Comparison of ENCODE assay signal across 1 cellular context in the genomic region with DNA sequence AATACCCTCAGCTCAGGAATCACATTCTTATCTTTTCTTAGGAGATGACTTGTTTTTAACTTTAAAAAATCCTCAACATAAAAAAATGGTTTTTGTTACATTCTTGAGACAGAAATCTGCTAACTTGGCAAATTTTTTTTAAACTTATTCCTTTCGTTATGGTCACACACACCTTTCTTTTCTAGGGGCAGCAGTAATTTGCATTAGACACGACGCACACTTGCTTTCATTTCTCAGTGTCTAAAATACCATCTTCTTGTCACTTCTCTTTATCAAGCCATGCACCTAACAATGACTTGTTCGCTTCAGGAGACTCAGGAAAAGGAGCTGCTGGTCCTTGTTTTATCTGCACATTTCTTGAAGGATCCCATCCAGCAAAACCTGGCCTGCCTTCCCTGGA.
TF ChIP-seq lines count a peak whose summit lies in the region.

No MANE protein-coding gene starts in this region.

TF ChIP-seq in GM23338, 12 proteins besides CTCF, POLR2A, EP300 and RAD21 (continued from another document):
- TF ChIP-seq, protein P1, sequence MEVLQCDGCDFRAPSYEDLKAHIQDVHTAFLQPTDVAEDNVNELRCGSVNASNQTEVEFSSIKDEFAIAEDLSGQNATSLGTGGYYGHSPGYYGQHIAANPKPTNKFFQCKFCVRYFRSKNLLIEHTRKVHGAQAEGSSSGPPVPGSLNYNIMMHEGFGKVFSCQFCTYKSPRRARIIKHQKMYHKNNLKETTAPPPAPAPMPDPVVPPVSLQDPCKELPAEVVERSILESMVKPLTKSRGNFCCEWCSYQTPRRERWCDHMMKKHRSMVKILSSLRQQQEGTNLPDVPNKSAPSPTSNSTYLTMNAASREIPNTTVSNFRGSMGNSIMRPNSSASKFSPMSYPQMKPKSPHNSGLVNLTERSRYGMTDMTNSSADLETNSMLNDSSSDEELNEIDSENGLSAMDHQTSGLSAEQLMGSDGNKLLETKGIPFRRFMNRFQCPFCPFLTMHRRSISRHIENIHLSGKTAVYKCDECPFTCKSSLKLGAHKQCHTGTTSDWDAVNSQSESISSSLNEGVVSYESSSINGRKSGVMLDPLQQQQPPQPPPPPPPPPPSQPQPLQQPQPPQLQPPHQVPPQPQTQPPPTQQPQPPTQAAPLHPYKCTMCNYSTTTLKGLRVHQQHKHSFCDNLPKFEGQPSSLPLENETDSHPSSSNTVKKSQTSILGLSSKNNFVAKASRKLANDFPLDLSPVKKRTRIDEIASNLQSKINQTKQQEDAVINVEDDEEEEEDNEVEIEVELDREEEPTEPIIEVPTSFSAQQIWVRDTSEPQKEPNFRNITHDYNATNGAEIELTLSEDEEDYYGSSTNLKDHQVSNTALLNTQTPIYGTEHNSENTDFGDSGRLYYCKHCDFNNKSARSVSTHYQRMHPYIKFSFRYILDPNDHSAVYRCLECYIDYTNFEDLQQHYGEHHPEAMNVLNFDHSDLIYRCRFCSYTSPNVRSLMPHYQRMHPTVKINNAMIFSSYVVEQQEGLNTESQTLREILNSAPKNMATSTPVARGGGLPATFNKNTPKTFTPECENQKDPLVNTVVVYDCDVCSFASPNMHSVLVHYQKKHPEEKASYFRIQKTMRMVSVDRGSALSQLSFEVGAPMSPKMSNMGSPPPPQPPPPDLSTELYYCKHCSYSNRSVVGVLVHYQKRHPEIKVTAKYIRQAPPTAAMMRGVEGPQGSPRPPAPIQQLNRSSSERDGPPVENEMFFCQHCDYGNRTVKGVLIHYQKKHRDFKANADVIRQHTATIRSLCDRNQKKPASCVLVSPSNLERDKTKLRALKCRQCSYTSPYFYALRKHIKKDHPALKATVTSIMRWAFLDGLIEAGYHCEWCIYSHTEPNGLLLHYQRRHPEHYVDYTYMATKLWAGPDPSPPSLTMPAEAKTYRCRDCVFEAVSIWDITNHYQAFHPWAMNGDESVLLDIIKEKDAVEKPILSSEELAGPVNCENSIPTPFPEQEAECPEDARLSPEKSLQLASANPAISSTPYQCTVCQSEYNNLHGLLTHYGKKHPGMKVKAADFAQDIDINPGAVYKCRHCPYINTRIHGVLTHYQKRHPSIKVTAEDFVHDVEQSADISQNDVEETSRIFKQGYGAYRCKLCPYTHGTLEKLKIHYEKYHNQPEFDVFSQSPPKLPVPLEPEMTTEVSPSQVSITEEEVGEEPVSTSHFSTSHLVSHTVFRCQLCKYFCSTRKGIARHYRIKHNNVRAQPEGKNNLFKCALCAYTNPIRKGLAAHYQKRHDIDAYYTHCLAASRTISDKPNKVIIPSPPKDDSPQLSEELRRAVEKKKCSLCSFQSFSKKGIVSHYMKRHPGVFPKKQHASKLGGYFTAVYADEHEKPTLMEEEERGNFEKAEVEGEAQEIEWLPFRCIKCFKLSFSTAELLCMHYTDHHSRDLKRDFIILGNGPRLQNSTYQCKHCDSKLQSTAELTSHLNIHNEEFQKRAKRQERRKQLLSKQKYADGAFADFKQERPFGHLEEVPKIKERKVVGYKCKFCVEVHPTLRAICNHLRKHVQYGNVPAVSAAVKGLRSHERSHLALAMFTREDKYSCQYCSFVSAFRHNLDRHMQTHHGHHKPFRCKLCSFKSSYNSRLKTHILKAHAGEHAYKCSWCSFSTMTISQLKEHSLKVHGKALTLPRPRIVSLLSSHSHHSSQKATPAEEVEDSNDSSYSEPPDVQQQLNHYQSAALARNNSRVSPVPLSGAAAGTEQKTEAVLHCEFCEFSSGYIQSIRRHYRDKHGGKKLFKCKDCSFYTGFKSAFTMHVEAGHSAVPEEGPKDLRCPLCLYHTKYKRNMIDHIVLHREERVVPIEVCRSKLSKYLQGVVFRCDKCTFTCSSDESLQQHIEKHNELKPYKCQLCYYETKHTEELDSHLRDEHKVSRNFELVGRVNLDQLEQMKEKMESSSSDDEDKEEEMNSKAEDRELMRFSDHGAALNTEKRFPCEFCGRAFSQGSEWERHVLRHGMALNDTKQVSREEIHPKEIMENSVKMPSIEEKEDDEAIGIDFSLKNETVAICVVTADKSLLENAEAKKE (CRISPR knock-in tag; IDR thresholded peaks at IDR 0.05) = no peak
- no peak for TF ChIP-seq EZH2phosphoT487 (IDR thresholded peaks at IDR 0.05; ENCODE audit: unreplicated experiment)
- TF ChIP-seq JUNB (IDR thresholded peaks at IDR 0.05; ENCODE audit: unreplicated experiment) = no peak
- TF ChIP-seq CREB1 (CRISPR knock-in tag; IDR thresholded peaks at IDR 0.05; ENCODE audit: low read depth) = no peak
